ENCODE assay signal across 1 cellular context in the genomic region with DNA sequence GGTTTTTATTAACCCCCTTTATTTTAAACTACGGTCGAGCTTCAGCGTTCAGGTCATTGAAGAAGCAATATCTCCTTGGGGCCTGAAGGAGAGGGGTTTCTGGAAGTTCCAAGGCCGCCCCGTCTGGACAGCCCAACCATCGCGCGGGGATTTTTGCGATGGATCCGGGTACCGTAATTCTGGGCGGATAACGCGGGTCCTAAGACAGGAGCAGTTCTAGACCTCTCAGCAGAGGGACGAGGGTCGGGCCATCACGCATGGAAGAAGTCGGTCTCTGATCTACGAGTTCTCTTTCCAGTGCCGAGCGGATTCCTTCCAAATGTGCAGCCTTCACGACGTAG.
A peak's percentile ranks its signal among the peaks of the same experiment; 100 is the strongest.
TF ChIP-seq lines count a peak whose summit lies in the region.

No MANE protein-coding gene starts in this region.

TF ChIP-seq in HEK293, 187 proteins besides CTCF, POLR2A, EP300 and RAD21 (continued from another document and continues in another):
- TF ChIP-seq, protein P1, sequence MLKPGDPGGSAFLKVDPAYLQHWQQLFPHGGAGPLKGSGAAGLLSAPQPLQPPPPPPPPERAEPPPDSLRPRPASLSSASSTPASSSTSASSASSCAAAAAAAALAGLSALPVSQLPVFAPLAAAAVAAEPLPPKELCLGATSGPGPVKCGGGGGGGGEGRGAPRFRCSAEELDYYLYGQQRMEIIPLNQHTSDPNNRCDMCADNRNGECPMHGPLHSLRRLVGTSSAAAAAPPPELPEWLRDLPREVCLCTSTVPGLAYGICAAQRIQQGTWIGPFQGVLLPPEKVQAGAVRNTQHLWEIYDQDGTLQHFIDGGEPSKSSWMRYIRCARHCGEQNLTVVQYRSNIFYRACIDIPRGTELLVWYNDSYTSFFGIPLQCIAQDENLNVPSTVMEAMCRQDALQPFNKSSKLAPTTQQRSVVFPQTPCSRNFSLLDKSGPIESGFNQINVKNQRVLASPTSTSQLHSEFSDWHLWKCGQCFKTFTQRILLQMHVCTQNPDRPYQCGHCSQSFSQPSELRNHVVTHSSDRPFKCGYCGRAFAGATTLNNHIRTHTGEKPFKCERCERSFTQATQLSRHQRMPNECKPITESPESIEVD (tag by site-specific recombination; IDR thresholded peaks at IDR 0.05): no peak
- TF ChIP-seq, protein P2, sequence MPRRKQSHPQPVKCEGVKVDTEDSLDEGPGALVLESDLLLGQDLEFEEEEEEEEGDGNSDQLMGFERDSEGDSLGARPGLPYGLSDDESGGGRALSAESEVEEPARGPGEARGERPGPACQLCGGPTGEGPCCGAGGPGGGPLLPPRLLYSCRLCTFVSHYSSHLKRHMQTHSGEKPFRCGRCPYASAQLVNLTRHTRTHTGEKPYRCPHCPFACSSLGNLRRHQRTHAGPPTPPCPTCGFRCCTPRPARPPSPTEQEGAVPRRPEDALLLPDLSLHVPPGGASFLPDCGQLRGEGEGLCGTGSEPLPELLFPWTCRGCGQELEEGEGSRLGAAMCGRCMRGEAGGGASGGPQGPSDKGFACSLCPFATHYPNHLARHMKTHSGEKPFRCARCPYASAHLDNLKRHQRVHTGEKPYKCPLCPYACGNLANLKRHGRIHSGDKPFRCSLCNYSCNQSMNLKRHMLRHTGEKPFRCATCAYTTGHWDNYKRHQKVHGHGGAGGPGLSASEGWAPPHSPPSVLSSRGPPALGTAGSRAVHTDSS (tag by site-specific recombination; IDR thresholded peaks at IDR 0.05): no peak; the same call in 1 of the 2 replicates
- TF ChIP-seq ZNF302 (tag by site-specific recombination; IDR thresholded peaks at IDR 0.05; ENCODE audit: low read depth) (no peak), ZBTB1 (tag by site-specific recombination; IDR thresholded peaks at IDR 0.05) (no peak), SP3 (tag by site-specific recombination; IDR thresholded peaks at IDR 0.05) (no peak), ZNF416 (tag by site-specific recombination; IDR thresholded peaks at IDR 0.05) (no peak), ZNF184 (tag by site-specific recombination; IDR thresholded peaks at IDR 0.05) (peak; percentile 96), MZF1 (tag by site-specific recombination; IDR thresholded peaks at IDR 0.05; ENCODE audit: borderline replicate concordance) (peak; percentile 91; the same call in 1 of the 2 replicates), SP7 (tag by site-specific recombination; IDR thresholded peaks at IDR 0.05) (no peak), ZNF114 (tag by site-specific recombination; IDR thresholded peaks at IDR 0.05) (no peak), ZNF266 (tag by site-specific recombination; IDR thresholded peaks at IDR 0.05; ENCODE audit: low read depth) (no peak), ZEB2 (tag by site-specific recombination; IDR thresholded peaks at IDR 0.05) (peak; percentile 21; the same call in 1 of the 2 replicates), ZNF530 (tag by site-specific recombination; IDR thresholded peaks at IDR 0.05; ENCODE audit: low read depth) (no peak), ZNF155 (tag by site-specific recombination; IDR thresholded peaks at IDR 0.05) (no peak), ZNF626 (tag by site-specific recombination; IDR thresholded peaks at IDR 0.05) (no peak), YY2 (tag by site-specific recombination; IDR thresholded peaks at IDR 0.05) (no peak), ZNF132 (tag by site-specific recombination; IDR thresholded peaks at IDR 0.05; ENCODE audit: borderline replicate concordance) (no peak), SCRT2 (tag by site-specific recombination; IDR thresholded peaks at IDR 0.05) (no peak), IKZF3 (tag by site-specific recombination; IDR thresholded peaks at IDR 0.05) (no peak), ZBTB8A (tag by site-specific recombination; IDR thresholded peaks at IDR 0.05) (peak; percentile 32; the same call in 1 of the 2 replicates), ZBTB48 (tag by site-specific recombination; IDR thresholded peaks at IDR 0.05) (no peak), ZNF624 (tag by site-specific recombination; IDR thresholded peaks at IDR 0.05) (peak; percentile 95), ZNF175 (tag by site-specific recombination; IDR thresholded peaks at IDR 0.05) (no peak), TCF7L2 (IDR thresholded peaks at IDR 0.05; ENCODE audit: borderline replicate concordance, low read depth, low read length) (no peak), ZNF473 (tag by site-specific recombination; IDR thresholded peaks at IDR 0.05) (peak; percentile 92; the same call in 1 of the 2 replicates), ZBTB7A (tag by site-specific recombination; IDR thresholded peaks at IDR 0.05; ENCODE audit: low read depth) (no peak), ZNF335 (tag by site-specific recombination; conservative IDR thresholded peaks at IDR 0.05) (no peak), ZNF621 (tag by site-specific recombination; IDR thresholded peaks at IDR 0.05) (no peak), BCL11B (tag by site-specific recombination; IDR thresholded peaks at IDR 0.05; ENCODE audit: low read depth) (no peak; the same call in 1 of the 2 replicates), ZBTB20 (tag by site-specific recombination; IDR thresholded peaks at IDR 0.05) (peak; percentile 81; the same call in 1 of the 2 replicates), ZNF571 (tag by site-specific recombination; IDR thresholded peaks at IDR 0.05) (no peak), ZNF248 (tag by site-specific recombination; IDR thresholded peaks at IDR 0.05) (no peak), GLIS2 (tag by site-specific recombination; IDR thresholded peaks at IDR 0.05) (no peak), ZNF221 (tag by site-specific recombination; IDR thresholded peaks at IDR 0.05; ENCODE audit: borderline replicate concordance) (0 out of 2 replicates have a peak, but pooled peaks have one; percentile 67), EGR2 (tag by site-specific recombination; IDR thresholded peaks at IDR 0.05; ENCODE audit: low read depth) (no peak), ZNF837 (tag by site-specific recombination; IDR thresholded peaks at IDR 0.05) (peak; percentile 88; the same call in 1 of the 2 replicates), ZNF16 (tag by site-specific recombination; IDR thresholded peaks at IDR 0.05; ENCODE audit: low read depth) (peak; percentile 8; the same call in 1 of the 2 replicates), ZNF664 (tag by site-specific recombination; IDR thresholded peaks at IDR 0.05) (0 out of 2 replicates have a peak, but pooled peaks have one; percentile 5), HOXA7 (CRISPR knock-in tag; IDR thresholded peaks at IDR 0.05; ENCODE audit: borderline replicate concordance) (no peak), ZNF433 (tag by site-specific recombination; IDR thresholded peaks at IDR 0.05; ENCODE audit: low read depth) (peak; percentile 15; the same call in 1 of the 2 replicates), ZNF211 (tag by site-specific recombination; IDR thresholded peaks at IDR 0.05; ENCODE audit: low read depth) (no peak), ZNF133 (tag by site-specific recombination; IDR thresholded peaks at IDR 0.05) (no peak), SALL2 (tag by site-specific recombination; IDR thresholded peaks at IDR 0.05; ENCODE audit: borderline replicate concordance) (no peak), ZNF561 (tag by site-specific recombination; IDR thresholded peaks at IDR 0.05; ENCODE audit: borderline replicate concordance) (0 out of 2 replicates have a peak, but pooled peaks have one; percentile 10), ZNF37A (tag by site-specific recombination; IDR thresholded peaks at IDR 0.05) (peak; percentile 59; the same call in 1 of the 2 replicates), HOXC10 (CRISPR knock-in tag; IDR thresholded peaks at IDR 0.05) (no peak)
- TF ChIP-seq, protein P3, sequence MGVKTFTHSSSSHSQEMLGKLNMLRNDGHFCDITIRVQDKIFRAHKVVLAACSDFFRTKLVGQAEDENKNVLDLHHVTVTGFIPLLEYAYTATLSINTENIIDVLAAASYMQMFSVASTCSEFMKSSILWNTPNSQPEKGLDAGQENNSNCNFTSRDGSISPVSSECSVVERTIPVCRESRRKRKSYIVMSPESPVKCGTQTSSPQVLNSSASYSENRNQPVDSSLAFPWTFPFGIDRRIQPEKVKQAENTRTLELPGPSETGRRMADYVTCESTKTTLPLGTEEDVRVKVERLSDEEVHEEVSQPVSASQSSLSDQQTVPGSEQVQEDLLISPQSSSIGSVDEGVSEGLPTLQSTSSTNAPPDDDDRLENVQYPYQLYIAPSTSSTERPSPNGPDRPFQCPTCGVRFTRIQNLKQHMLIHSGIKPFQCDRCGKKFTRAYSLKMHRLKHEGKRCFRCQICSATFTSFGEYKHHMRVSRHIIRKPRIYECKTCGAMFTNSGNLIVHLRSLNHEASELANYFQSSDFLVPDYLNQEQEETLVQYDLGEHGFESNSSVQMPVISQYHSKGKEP (tag by site-specific recombination; IDR thresholded peaks at IDR 0.05): peak; percentile 87; the same call in 1 of the 2 replicates
- TF ChIP-seq, protein P4, sequence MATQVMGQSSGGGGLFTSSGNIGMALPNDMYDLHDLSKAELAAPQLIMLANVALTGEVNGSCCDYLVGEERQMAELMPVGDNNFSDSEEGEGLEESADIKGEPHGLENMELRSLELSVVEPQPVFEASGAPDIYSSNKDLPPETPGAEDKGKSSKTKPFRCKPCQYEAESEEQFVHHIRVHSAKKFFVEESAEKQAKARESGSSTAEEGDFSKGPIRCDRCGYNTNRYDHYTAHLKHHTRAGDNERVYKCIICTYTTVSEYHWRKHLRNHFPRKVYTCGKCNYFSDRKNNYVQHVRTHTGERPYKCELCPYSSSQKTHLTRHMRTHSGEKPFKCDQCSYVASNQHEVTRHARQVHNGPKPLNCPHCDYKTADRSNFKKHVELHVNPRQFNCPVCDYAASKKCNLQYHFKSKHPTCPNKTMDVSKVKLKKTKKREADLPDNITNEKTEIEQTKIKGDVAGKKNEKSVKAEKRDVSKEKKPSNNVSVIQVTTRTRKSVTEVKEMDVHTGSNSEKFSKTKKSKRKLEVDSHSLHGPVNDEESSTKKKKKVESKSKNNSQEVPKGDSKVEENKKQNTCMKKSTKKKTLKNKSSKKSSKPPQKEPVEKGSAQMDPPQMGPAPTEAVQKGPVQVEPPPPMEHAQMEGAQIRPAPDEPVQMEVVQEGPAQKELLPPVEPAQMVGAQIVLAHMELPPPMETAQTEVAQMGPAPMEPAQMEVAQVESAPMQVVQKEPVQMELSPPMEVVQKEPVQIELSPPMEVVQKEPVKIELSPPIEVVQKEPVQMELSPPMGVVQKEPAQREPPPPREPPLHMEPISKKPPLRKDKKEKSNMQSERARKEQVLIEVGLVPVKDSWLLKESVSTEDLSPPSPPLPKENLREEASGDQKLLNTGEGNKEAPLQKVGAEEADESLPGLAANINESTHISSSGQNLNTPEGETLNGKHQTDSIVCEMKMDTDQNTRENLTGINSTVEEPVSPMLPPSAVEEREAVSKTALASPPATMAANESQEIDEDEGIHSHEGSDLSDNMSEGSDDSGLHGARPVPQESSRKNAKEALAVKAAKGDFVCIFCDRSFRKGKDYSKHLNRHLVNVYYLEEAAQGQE (tag by site-specific recombination; IDR thresholded peaks at IDR 0.05): no peak
- TF ChIP-seq, protein P5, sequence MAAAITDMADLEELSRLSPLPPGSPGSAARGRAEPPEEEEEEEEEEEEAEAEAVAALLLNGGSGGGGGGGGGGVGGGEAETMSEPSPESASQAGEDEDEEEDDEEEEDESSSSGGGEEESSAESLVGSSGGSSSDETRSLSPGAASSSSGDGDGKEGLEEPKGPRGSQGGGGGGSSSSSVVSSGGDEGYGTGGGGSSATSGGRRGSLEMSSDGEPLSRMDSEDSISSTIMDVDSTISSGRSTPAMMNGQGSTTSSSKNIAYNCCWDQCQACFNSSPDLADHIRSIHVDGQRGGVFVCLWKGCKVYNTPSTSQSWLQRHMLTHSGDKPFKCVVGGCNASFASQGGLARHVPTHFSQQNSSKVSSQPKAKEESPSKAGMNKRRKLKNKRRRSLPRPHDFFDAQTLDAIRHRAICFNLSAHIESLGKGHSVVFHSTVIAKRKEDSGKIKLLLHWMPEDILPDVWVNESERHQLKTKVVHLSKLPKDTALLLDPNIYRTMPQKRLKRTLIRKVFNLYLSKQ (tag by site-specific recombination; IDR thresholded peaks at IDR 0.05; ENCODE audit: borderline replicate concordance): no peak
- TF ChIP-seq, protein P6, sequence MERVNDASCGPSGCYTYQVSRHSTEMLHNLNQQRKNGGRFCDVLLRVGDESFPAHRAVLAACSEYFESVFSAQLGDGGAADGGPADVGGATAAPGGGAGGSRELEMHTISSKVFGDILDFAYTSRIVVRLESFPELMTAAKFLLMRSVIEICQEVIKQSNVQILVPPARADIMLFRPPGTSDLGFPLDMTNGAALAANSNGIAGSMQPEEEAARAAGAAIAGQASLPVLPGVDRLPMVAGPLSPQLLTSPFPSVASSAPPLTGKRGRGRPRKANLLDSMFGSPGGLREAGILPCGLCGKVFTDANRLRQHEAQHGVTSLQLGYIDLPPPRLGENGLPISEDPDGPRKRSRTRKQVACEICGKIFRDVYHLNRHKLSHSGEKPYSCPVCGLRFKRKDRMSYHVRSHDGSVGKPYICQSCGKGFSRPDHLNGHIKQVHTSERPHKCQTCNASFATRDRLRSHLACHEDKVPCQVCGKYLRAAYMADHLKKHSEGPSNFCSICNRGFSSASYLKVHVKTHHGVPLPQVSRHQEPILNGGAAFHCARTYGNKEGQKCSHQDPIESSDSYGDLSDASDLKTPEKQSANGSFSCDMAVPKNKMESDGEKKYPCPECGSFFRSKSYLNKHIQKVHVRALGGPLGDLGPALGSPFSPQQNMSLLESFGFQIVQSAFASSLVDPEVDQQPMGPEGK (tag by site-specific recombination; IDR thresholded peaks at IDR 0.05): no peak
- TF ChIP-seq, protein P7, sequence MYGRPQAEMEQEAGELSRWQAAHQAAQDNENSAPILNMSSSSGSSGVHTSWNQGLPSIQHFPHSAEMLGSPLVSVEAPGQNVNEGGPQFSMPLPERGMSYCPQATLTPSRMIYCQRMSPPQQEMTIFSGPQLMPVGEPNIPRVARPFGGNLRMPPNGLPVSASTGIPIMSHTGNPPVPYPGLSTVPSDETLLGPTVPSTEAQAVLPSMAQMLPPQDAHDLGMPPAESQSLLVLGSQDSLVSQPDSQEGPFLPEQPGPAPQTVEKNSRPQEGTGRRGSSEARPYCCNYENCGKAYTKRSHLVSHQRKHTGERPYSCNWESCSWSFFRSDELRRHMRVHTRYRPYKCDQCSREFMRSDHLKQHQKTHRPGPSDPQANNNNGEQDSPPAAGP (tag by site-specific recombination; IDR thresholded peaks at IDR 0.05): no peak
- TF ChIP-seq, protein P8, sequence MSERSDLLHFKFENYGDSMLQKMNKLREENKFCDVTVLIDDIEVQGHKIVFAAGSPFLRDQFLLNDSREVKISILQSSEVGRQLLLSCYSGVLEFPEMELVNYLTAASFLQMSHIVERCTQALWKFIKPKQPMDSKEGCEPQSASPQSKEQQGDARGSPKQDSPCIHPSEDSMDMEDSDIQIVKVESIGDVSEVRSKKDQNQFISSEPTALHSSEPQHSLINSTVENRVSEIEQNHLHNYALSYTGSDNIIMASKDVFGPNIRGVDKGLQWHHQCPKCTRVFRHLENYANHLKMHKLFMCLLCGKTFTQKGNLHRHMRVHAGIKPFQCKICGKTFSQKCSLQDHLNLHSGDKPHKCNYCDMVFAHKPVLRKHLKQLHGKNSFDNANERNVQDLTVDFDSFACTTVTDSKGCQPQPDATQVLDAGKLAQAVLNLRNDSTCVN (tag by site-specific recombination; optimal IDR thresholded peaks at IDR 0.05): peak; percentile 20
